ENCODE assay signal across 8 cellular contexts in genomic region chr2:42089340-42089925, GRCh38.
A peak's percentile ranks its signal among the peaks of the same experiment; 100 is the strongest.
DNase-seq lines count a peak whose midpoint lies in the region; ATAC-seq and TF ChIP-seq lines count a peak whose summit lies in the region.

No MANE protein-coding gene starts in this region.

- peak; percentile 99 for ATAC-seq in HG02885 (IDR thresholded peaks at IDR 0.05; ENCODE audit: poor library complexity, unreplicated experiment)

- H3K4me3 ChIP-seq in retinal pigment epithelial cell (ENCODE audit: low read length) = no peak overlapping the region

- peak; percentile 65 for TF ChIP-seq CTCF in retinal pigment epithelial cell (conservative IDR thresholded peaks at IDR 0.05; ENCODE audit: low read depth, low read length)

- DNase-seq in activated CD4-positive, alpha-beta T cell treated with anti-CD3 and anti-CD28 coated beads for 24 hours (ENCODE audit: low read depth in 2 of 2) = peak; percentile 42 to 52
- no peak for DNase-seq in activated CD4-positive, alpha-beta T cell treated with anti-CD3 and anti-CD28 coated beads for 1 hour
- DNase-seq in NCI-H446 (lab: John Stamatoyannopoulos, UW) (peak; percentile 16 to 59), fibroblast of the conjunctiva (ENCODE audit: low read depth) (peak; percentile 61), retinal pigment epithelial cell (ENCODE audit: low read depth) (no peak), NCI-H774 (lab: John Stamatoyannopoulos, UW) (no peak)
- peak; percentile 61 for DNase-seq in activated T-cell treated with anti-CD3 and anti-CD28 coated beads, Interleukin-2, amount 50 U/mL, for 1 hour

Comparison
In these comparisons a context has a peak if more than half of its experiments do, and no peak if none do; other contexts are left out.
1. DNase-seq: peak in activated CD4-positive, alpha-beta T cell treated with anti-CD3 and anti-CD28 coated beads for 24 hours (2 of 2), NCI-H446 (2 of 2), activated T-cell treated with anti-CD3 and anti-CD28 coated beads, Interleukin-2, amount 50 U/mL, for 1 hour (single experiment) and fibroblast of the conjunctiva (single experiment); none in activated CD4-positive, alpha-beta T cell treated with anti-CD3 and anti-CD28 coated beads for 1 hour (single experiment), retinal pigment epithelial cell (single experiment) and NCI-H774 (single experiment).